8 cellular contexts compared by ENCODE assay signal in the genomic region with DNA sequence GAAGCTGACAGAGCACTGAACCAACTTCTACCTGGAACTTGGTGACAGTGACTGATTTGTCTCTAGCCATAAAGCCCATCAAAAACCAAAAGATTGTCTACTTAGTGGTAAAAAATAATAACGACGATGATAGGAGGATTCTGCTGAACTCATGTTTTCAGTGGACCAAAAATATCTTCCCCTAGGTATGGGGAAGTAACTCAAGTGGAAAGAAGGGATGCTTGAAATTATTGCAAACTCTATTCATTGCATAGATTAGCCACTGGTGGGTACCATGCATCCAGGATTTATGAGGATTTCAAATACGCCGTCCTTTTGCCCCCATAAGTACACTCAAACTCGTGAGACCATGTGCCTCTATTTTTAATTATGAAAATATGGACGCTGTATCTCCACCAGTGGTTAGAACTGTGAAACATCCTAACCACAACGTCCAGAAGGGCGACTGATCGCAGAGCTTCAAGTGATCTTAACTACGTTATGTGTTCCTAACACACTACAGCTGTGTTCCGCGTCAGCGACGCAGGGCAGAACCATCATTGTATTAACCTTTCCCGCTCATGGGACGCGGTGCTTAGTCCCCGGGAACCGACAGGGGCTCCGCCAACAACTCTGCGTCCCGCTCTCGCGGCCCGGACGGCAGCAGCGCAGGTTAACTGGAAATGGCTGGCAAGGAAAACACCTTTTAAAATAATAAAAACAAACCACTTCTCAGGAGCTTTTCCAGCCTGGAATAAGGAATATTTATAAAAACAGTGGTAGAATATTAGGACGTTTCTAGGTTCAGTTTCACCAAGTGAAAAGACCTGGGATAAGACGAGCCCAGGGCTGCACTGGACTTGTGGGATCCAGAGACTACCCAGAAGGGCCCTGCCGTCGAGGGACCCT.
DNase-seq lines count a peak whose midpoint lies in the region; TF ChIP-seq lines count a peak whose summit lies in the region.

No MANE protein-coding gene starts in this region.

- no peaks in the 10 kb centered on the region for H3K27me3 ChIP-seq in iPS-15b (ENCODE audit: control insufficient read depth, insufficient read depth, low read length)

- peak overlapping the region; percentile 82 for H3K27ac ChIP-seq in HEK293 (ENCODE audit: extremely low read depth, low read depth, low read length)

- POLR2A ChIA-PET in HEK293 (lab: Yijun Ruan, JAX) = interaction anchor here (1.2 to 2.0 kb wide), 5 partner anchors 9 to 79 kb away, joined by 3 to 18 read pairs (median 11); a partner anchor contains a TSS

- H3K36me3 ChIP-seq in HEK293 (ENCODE audit: control insufficient read depth in 2 of 2, insufficient read depth in 1 of 2, low read length in 2 of 2) (peaks cover 16 to 20% of the 10 kb centered on the region in 2 experiments), iPS-15b (ENCODE audit: control insufficient read depth, insufficient read depth, low read length) (no peaks in the 10 kb centered on the region)

- in situ Hi-C loops in astrocyte of the spinal cord (cut with HindIII; ENCODE audit: low sequenced_read_pairs) = no loop called here

- no peaks in the 10 kb centered on the region for H3K9me3 ChIP-seq in HEK293 (ENCODE audit: control insufficient read depth, insufficient read depth, low read depth, low read length)
- no peaks in the 10 kb centered on the region for H3K9me3 ChIP-seq in iPS-15b (ENCODE audit: control insufficient read depth, insufficient read depth, low read length)

- peak overlapping the region; percentile 80 for H3K9ac ChIP-seq in iPS-15b (ENCODE audit: low read depth, low read length)

- TF ChIP-seq CTCF in HEK293 (tag by site-specific recombination; IDR thresholded peaks at IDR 0.05) (no peak), astrocyte of the spinal cord (IDR thresholded peaks at IDR 0.05; ENCODE audit: low read depth, low read length) (peak; percentile 12)

- H3K4me1 ChIP-seq in HEK293 (ENCODE audit: control insufficient read depth, insufficient read depth, low read length) (peaks cover 7% of the 10 kb centered on the region; the same call in 1 of the 2 replicates), iPS-15b (ENCODE audit: control insufficient read depth, insufficient read depth, low read length) (no peaks in the 10 kb centered on the region)

- peak overlapping the region; percentile 72 for H3K4me3 ChIP-seq in HEK293 (ENCODE audit: low read depth, low read length)
- H3K4me3 ChIP-seq in astrocyte of the spinal cord (ENCODE audit: low read depth, low read length) = peak overlapping the region; percentile 61
- peak overlapping the region; percentile 92 for H3K4me3 ChIP-seq in iPS-15b (ENCODE audit: low read depth, low read length)
- H3K4me3 ChIP-seq in skeletal muscle cell (ENCODE audit: low read depth, low read length) = peak overlapping the region; percentile 99

- DNase-seq in GM04504 (ENCODE audit: low read depth) = peak; percentile 18
- peak; percentile 39 for DNase-seq in MV-4-11 (lab: John Stamatoyannopoulos, UW)
- DNase-seq in T-helper 22 cell (ENCODE audit: low read depth) = peak; percentile 32
- DNase-seq in astrocyte of the spinal cord (ENCODE audit: low read depth, low spot score) = peak; percentile 54
- no peak for DNase-seq in skeletal muscle cell (ENCODE audit: low read depth)
- no peak for DNase-seq in cortex of kidney (lab: John Stamatoyannopoulos, UW)

- CTCF ChIA-PET in HEK293 (lab: Yijun Ruan, JAX) = interaction anchor here (1.1 to 1.2 kb wide), 2 partner anchors 303 to 588 kb away, joined by 3 read pairs; no protein-coding TSS in a partner anchor

TF ChIP-seq in HEK293, 187 proteins besides CTCF, POLR2A, EP300 and RAD21:
- TF ChIP-seq, protein P1, sequence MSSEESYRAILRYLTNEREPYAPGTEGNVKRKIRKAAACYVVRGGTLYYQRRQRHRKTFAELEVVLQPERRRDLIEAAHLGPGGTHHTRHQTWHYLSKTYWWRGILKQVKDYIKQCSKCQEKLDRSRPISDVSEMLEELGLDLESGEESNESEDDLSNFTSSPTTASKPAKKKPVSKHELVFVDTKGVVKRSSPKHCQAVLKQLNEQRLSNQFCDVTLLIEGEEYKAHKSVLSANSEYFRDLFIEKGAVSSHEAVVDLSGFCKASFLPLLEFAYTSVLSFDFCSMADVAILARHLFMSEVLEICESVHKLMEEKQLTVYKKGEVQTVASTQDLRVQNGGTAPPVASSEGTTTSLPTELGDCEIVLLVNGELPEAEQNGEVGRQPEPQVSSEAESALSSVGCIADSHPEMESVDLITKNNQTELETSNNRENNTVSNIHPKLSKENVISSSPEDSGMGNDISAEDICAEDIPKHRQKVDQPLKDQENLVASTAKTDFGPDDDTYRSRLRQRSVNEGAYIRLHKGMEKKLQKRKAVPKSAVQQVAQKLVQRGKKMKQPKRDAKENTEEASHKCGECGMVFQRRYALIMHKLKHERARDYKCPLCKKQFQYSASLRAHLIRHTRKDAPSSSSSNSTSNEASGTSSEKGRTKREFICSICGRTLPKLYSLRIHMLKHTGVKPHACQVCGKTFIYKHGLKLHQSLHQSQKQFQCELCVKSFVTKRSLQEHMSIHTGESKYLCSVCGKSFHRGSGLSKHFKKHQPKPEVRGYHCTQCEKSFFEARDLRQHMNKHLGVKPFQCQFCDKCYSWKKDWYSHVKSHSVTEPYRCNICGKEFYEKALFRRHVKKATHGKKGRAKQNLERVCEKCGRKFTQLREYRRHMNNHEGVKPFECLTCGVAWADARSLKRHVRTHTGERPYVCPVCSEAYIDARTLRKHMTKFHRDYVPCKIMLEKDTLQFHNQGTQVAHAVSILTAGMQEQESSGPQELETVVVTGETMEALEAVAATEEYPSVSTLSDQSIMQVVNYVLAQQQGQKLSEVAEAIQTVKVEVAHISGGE (tag by site-specific recombination; conservative IDR thresholded peaks at IDR 0.05; ENCODE audit: low read depth) = 0 out of 2 replicates have a peak, but pooled peaks have one; percentile 24
- TF ChIP-seq ZNF311 (tag by site-specific recombination; IDR thresholded peaks at IDR 0.05; ENCODE audit: borderline replicate concordance) (no peak), ZFP69B (tag by site-specific recombination; IDR thresholded peaks at IDR 0.05) (no peak), ZNF660 (tag by site-specific recombination; IDR thresholded peaks at IDR 0.05) (0 out of 2 replicates have a peak, but pooled peaks have one; percentile 24), YY1 (tag by site-specific recombination; IDR thresholded peaks at IDR 0.05) (0 out of 2 replicates have a peak, but pooled peaks have one; percentile 20), ZNF600 (tag by site-specific recombination; IDR thresholded peaks at IDR 0.05) (peak; percentile 83)
- TF ChIP-seq, protein P2, sequence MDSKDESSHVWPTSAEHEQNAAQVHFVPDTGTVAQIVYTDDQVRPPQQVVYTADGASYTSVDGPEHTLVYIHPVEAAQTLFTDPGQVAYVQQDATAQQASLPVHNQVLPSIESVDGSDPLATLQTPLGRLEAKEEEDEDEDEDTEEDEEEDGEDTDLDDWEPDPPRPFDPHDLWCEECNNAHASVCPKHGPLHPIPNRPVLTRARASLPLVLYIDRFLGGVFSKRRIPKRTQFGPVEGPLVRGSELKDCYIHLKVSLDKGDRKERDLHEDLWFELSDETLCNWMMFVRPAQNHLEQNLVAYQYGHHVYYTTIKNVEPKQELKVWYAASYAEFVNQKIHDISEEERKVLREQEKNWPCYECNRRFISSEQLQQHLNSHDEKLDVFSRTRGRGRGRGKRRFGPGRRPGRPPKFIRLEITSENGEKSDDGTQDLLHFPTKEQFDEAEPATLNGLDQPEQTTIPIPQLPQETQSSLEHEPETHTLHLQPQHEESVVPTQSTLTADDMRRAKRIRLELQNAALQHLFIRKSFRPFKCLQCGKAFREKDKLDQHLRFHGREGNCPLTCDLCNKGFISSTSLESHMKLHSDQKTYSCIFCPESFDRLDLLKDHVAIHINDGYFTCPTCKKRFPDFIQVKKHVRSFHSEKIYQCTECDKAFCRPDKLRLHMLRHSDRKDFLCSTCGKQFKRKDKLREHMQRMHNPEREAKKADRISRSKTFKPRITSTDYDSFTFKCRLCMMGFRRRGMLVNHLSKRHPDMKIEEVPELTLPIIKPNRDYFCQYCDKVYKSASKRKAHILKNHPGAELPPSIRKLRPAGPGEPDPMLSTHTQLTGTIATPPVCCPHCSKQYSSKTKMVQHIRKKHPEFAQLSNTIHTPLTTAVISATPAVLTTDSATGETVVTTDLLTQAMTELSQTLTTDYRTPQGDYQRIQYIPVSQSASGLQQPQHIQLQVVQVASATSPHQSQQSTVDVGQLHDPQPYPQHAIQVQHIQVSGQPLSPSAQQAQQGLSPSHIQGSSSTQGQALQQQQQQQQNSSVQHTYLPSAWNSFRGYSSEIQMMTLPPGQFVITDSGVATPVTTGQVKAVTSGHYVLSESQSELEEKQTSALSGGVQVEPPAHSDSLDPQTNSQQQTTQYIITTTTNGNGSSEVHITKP (tag by site-specific recombination; IDR thresholded peaks at IDR 0.05) = peak; percentile 58

Comparison
In these comparisons a context has a peak if more than half of its experiments do, and no peak if none do; other contexts are left out.
1. DNase-seq: peak in GM04504 (single experiment), MV-4-11 (single experiment), T-helper 22 cell (single experiment) and astrocyte of the spinal cord (single experiment); none in skeletal muscle cell (single experiment) and cortex of kidney (single experiment).
2. Peak in every context shown above with its lines, with median percentiles within 50 percentile points of each other: H3K4me3 ChIP-seq.